13 cellular contexts compared by ENCODE assay signal in genomic region chr2:25286723-25287483, GRCh38. TPM values are rescaled to one million over a fixed set of nuclear protein-coding genes. Genes with fewer than 3 reads are reported as not detected.
DNase-seq lines count a peak whose midpoint lies in the region; ATAC-seq, FAIRE-seq and TF ChIP-seq lines count a peak whose summit lies in the region.
"Had no signal": no experiment of that assay in that cellular context is flagged by ENCODE, and none has a peak within 500 bp of the region (broad histone marks: within the 10 kb centered on the region; RNA-seq: fewer than 3 reads in every experiment).

No MANE protein-coding gene starts in this region.

- H2AFZ ChIP-seq in OCI-LY7 (ENCODE audit: low read length) (no peak overlapping the region), H1 (ENCODE audit: low read length) (no peak overlapping the region)

- no peak overlapping the region for H4K91ac ChIP-seq in H1 (replicated peaks; ENCODE audit: insufficient read length, low read length)

- no peak overlapping the region; the same call in 1 of the 2 replicates for H2BK12ac ChIP-seq in H1 (ENCODE audit: low read depth, low read length)

- no peaks in the 10 kb centered on the region for H3K79me1 ChIP-seq in H1 (ENCODE audit: low read depth, low read length)

- intact Hi-C loops in A673 (cut with micrococcal nuclease; ENCODE audit: unreplicated experiment) = no loop called here
- intact Hi-C loops in CD8-positive, alpha-beta T cell (cut with DNase I, micrococcal nuclease) = loop anchor here in 1 of 2 experiments (1.0 to 2.0 kb wide), 3 partner anchors 8 to 14 kb away; no protein-coding TSS in a partner anchor
- intact Hi-C loops in OCI-LY7 (cut with micrococcal nuclease; ENCODE audit: unreplicated experiment) = no loop called here
- intact Hi-C loops in tibial artery (cut with DNase I; ENCODE audit: low total_unique reads) = no loop called here

- no peak overlapping the region for H3K23ac ChIP-seq in H1 (ENCODE audit: insufficient read length)

- peaks cover 64% of the 10 kb centered on the region for H3K4me1 Mint-ChIP-seq in CD8-positive, alpha-beta T cell (ENCODE audit: low read depth)

- TF ChIP-seq POLR2A in H1 (IDR thresholded peaks at IDR 0.05; ENCODE audit: control extremely low read depth in 1 of 2, low read depth in 2 of 2, low read length in 2 of 2) = no peak

- H3K14ac ChIP-seq in H1 (ENCODE audit: insufficient read length) = no peak overlapping the region

- H3K9me3 ChIP-seq in A673 (ENCODE audit: low read depth, low read length, poor library complexity, severe bottlenecking) = no peaks in the 10 kb centered on the region
- no peaks in the 10 kb centered on the region for H3K9me3 ChIP-seq in CD8-positive, alpha-beta T cell (ENCODE audit: low read length)
- no peaks in the 10 kb centered on the region for H3K9me3 ChIP-seq in OCI-LY7 (ENCODE audit: low read length)
- no peaks in the 10 kb centered on the region for H3K9me3 ChIP-seq in H1 (ENCODE audit: insufficient read depth in 2 of 2, low read depth in 1 of 2, low read length in 1 of 2)
- no peaks in the 10 kb centered on the region for H3K9me3 ChIP-seq in tibial artery
- H3K9me3 ChIP-seq: ascending aorta had no signal

- H3K4me2 ChIP-seq in OCI-LY7 (ENCODE audit: low read length) = 0 out of 2 replicates have a peak overlapping the region, but pooled peaks have one; percentile 33
- H3K4me2 ChIP-seq in H1 (ENCODE audit: insufficient read depth in 1 of 2, low read depth in 2 of 2, low read length in 2 of 2) = no peak overlapping the region

- no peaks in the 10 kb centered on the region for H3K27me3 Mint-ChIP-seq in CD8-positive, alpha-beta T cell (ENCODE audit: low read depth)

- no peak for FAIRE-seq in H1 (lab: Jason Lieb, UNC)

- no peak for TF ChIP-seq CTCF in A673 (conservative IDR thresholded peaks at IDR 0.05; ENCODE audit: low read depth, low read length)
- TF ChIP-seq CTCF in CD8-positive, alpha-beta T cell (IDR thresholded peaks at IDR 0.05) = no peak
- TF ChIP-seq CTCF in OCI-LY7 (conservative IDR thresholded peaks at IDR 0.05; ENCODE audit: low read length) = no peak
- TF ChIP-seq CTCF in H1 (IDR thresholded peaks at IDR 0.05; ENCODE audit: control extremely low read depth in 1 of 3, insufficient read depth in 1 of 3, low read depth in 1 of 3, low read length in 3 of 3) = no peak
- TF ChIP-seq CTCF in tibial artery (IDR thresholded peaks at IDR 0.05) = no peak

- POLR2A ChIA-PET in A673 (lab: Charles Lee; ENCODE audit: low non-redundant PET) (no interaction called here), OCI-LY7 (lab: Charles Lee) (interaction anchor here (0.6 kb wide), 1 partner anchor 918 kb away, joined by 3 read pairs; no protein-coding TSS in a partner anchor), H1 (lab: Charles Lee; ENCODE audit: partially characterized antibody) (interaction anchor here (0.6 to 2.1 kb wide), 4 partner anchors 10 to 423 kb away, joined by 3 to 17 read pairs (median 5); no protein-coding TSS in a partner anchor)
- POLR2A ChIA-PET in CD8-positive, alpha-beta T cell (lab: Charles Lee) = interaction anchor here (1.1 to 4.0 kb wide), 10 partner anchors 8 to 75 kb away, joined by 3 to 47 read pairs (median 9); no protein-coding TSS in a partner anchor

- no peaks in the 10 kb centered on the region for H3K9me3 Mint-ChIP-seq in CD8-positive, alpha-beta T cell

- no peak overlapping the region for H3K9ac ChIP-seq in H1 (replicated peaks in 1 of 4; ENCODE audit: extremely low read depth in 1 of 4, low read depth in 3 of 4, low read length in 3 of 4)

- no peaks in the 10 kb centered on the region for H3K9me2 ChIP-seq in OCI-LY7 (ENCODE audit: insufficient read depth, low read length)

- no peak overlapping the region for H4K8ac ChIP-seq in H1 (ENCODE audit: extremely low read depth, insufficient read depth, low read length)

- peak overlapping the region; percentile 11 for H3K4me3 Mint-ChIP-seq in CD8-positive, alpha-beta T cell

- peak overlapping the region; percentile 98 for H3K27ac Mint-ChIP-seq in CD8-positive, alpha-beta T cell

- no peak overlapping the region for H3K4ac ChIP-seq in H1 (replicated peaks; ENCODE audit: insufficient read length, low read depth, low read length)

- TF ChIP-seq RAD21 in H1 (IDR thresholded peaks at IDR 0.05 in 1 of 2, conservative IDR thresholded peaks at IDR 0.05 in 1 of 2; ENCODE audit: low read depth in 2 of 2, low read length in 2 of 2) = no peak

- H4K20me1 ChIP-seq in OCI-LY7 (ENCODE audit: insufficient read depth, low read length) = no peaks in the 10 kb centered on the region
- no peaks in the 10 kb centered on the region for H4K20me1 ChIP-seq in H1 (replicated peaks in 1 of 2; ENCODE audit: control insufficient read depth in 1 of 2, insufficient read depth in 2 of 2, low read length in 2 of 2)

- CTCF ChIA-PET in A673 (lab: Charles Lee) (interaction anchor here (0.6 kb wide), 1 partner anchor 281 kb away, joined by 7 read pairs; no protein-coding TSS in a partner anchor), OCI-LY7 (lab: Charles Lee; ENCODE audit: unreplicated experiment) (no interaction called here), H1 (lab: Charles Lee; ENCODE audit: partially characterized antibody) (interaction anchor here (0.6 to 3.7 kb wide), 6 partner anchors 11 to 75 kb away, joined by 3 to 17 read pairs (median 5); no protein-coding TSS in a partner anchor)
- CTCF ChIA-PET in CD8-positive, alpha-beta T cell (lab: Charles Lee) = interaction anchor here (0.9 to 3.2 kb wide), 6 partner anchors 7 to 89 kb away, joined by 3 to 26 read pairs (median 10); no protein-coding TSS in a partner anchor

- no TSS peak for BruUV-seq in A673 (replicated peaks; lab: Mats Ljungman, UMichigan)
- BruUV-seq in OCI-LY7 (replicated peaks; lab: Mats Ljungman, UMichigan) = no TSS peak

- H3K79me2 ChIP-seq in OCI-LY7 (ENCODE audit: insufficient read depth, low read depth, low read length) = no peaks in the 10 kb centered on the region
- H3K79me2 ChIP-seq in H1 (ENCODE audit: control insufficient read depth in 1 of 2, insufficient read depth in 2 of 2, low read length in 2 of 2) = no peaks in the 10 kb centered on the region

- H3K23me2 ChIP-seq in H1 (ENCODE audit: low read depth, low read length) = no peaks in the 10 kb centered on the region

- H3K36me3 ChIP-seq in A673 (ENCODE audit: insufficient read depth, low read length, poor library complexity, severe bottlenecking) (peaks cover 8% of the 10 kb centered on the region), OCI-LY7 (ENCODE audit: insufficient read depth, low read length) (no peaks in the 10 kb centered on the region), H1 (ENCODE audit: control insufficient read depth in 2 of 4, insufficient read depth in 4 of 4, low read length in 3 of 4) (no peaks in the 10 kb centered on the region), tibial artery (peaks cover 4 to 34% (median 17%) of the 10 kb centered on the region in 3 donors)
- H3K36me3 ChIP-seq in CD8-positive, alpha-beta T cell (ENCODE audit: insufficient read depth, low read length) = peaks cover 7% of the 10 kb centered on the region

- H3K18ac ChIP-seq in H1 (ENCODE audit: extremely low read depth, low read length) = no peak overlapping the region

- H3K27ac ChIP-seq in A673 (ENCODE audit: low read depth, low read length, poor library complexity, severe bottlenecking) (peak overlapping the region; percentile 41), OCI-LY7 (ENCODE audit: low read depth, low read length, poor library complexity, severe bottlenecking) (no peak overlapping the region), H1 (ENCODE audit: low read depth, low read length) (no peak overlapping the region), tibial artery (no peak overlapping the region)
- peak overlapping the region; percentile 72 for H3K27ac ChIP-seq in CD8-positive, alpha-beta T cell (ENCODE audit: low read depth, low read length)
- H3K27ac ChIP-seq: RWPE1 had no signal

- 0 out of 2 replicates have a peak overlapping the region, but pooled peaks have one; percentile 13 for H2BK20ac ChIP-seq in H1 (ENCODE audit: low read length)

- no peak for ATAC-seq in CD8-positive, alpha-beta T cell
- ATAC-seq in GM21723 (IDR thresholded peaks at IDR 0.05; ENCODE audit: unreplicated experiment) = no peak

- H2BK120ac ChIP-seq in H1 (replicated peaks; ENCODE audit: low read depth, low read length) = no peak overlapping the region

- WGBS in H1 (ENCODE audit: extremely low coverage in 1 of 2, insufficient coverage in 1 of 2, insufficient read length in 1 of 2, insufficient replicate concordance in 2 of 2, low coverage in 1 of 2, low lambda C conversion rate in 2 of 2, missing lambda C conversion rate in 1 of 2), 2 experiments = 92% methylated on average over 11 of the region's 11 CpGs; no CpG with 5 or more reads in 1 of the 2 experiments

- H2BK5ac ChIP-seq in H1 (ENCODE audit: low read depth, low read length) = no peak overlapping the region; the same call in 1 of the 2 replicates

- no peak overlapping the region for H3K56ac ChIP-seq in H1 (replicated peaks; ENCODE audit: insufficient read length, low read depth, low read length)

- H3K4me1 ChIP-seq in A673 (ENCODE audit: insufficient read depth, low read length, poor library complexity, severe bottlenecking) (peaks cover 35% of the 10 kb centered on the region), OCI-LY7 (ENCODE audit: insufficient read depth, low read length, poor library complexity, severe bottlenecking) (peaks cover 22% of the 10 kb centered on the region), H1 (replicated peaks in 1 of 4; ENCODE audit: control insufficient read depth in 3 of 4, insufficient read depth in 4 of 4, low read length in 3 of 4) (peaks cover 0 to 11% (median 6%) of the 10 kb centered on the region in 4 experiments; a peak in 2 of 7 replicates), tibial artery (peaks cover 0 to 12% (median 7%) of the 10 kb centered on the region in 4 donors)
- H3K4me1 ChIP-seq in CD8-positive, alpha-beta T cell (ENCODE audit: insufficient read depth, low read length) = peaks cover 79% of the 10 kb centered on the region

- H3K4me3 ChIP-seq in A673 (ENCODE audit: low read depth, low read length, poor library complexity, severe bottlenecking) = no peak overlapping the region
- H3K4me3 ChIP-seq in CD8-positive, alpha-beta T cell (ENCODE audit: low read depth, low read length) = peak overlapping the region; percentile 25
- no peak overlapping the region for H3K4me3 ChIP-seq in OCI-LY7 (ENCODE audit: low read depth, low read length, poor library complexity, severe bottlenecking)
- no peak overlapping the region for H3K4me3 ChIP-seq in H1 (ENCODE audit: extremely low read depth in 1 of 4, insufficient read depth in 2 of 4, low read depth in 3 of 4, low read length in 4 of 4)
- H3K4me3 ChIP-seq in tibial artery = no peak overlapping the region
- H3K4me3 ChIP-seq: ascending aorta had no signal

- H3K27me3 ChIP-seq in A673 (replicated peaks; ENCODE audit: insufficient read depth, low read depth, low read length, poor library complexity) (no peaks in the 10 kb centered on the region), H1 (replicated peaks in 1 of 4; ENCODE audit: control insufficient read depth in 3 of 4, extremely low read depth in 1 of 4, insufficient read depth in 3 of 4, low read length in 3 of 4) (no peaks in the 10 kb centered on the region), tibial artery (no peaks in the 10 kb centered on the region)
- H3K27me3 ChIP-seq in CD8-positive, alpha-beta T cell (ENCODE audit: insufficient read depth, low read length) = no peaks in the 10 kb centered on the region
- H3K27me3 ChIP-seq: ascending aorta had no signal

- peaks cover 16% of the 10 kb centered on the region for H3K36me3 Mint-ChIP-seq in CD8-positive, alpha-beta T cell

- no peak for DNase-seq in A673 (ENCODE audit: low spot score)
- DNase-seq in CD8-positive, alpha-beta T cell = no peak
- no peak for DNase-seq in OCI-LY7 (ENCODE audit: low spot score)
- no peak for DNase-seq in H1 (ENCODE audit: low read depth in 1 of 2, low spot score in 2 of 2)
- DNase-seq in AML-193 (lab: John Stamatoyannopoulos, UW) = no peak
- no peak for DNase-seq in tibial artery
- no peak for DNase-seq in HT-29 (ENCODE audit: low spot score)
- DNase-seq: COR-L47, foreskin fibroblast, T1000 had no signal

- no peak for TF ChIP-seq EP300 in H1 (IDR thresholded peaks at IDR 0.05; ENCODE audit: borderline replicate concordance in 1 of 2, low read depth in 2 of 2, low read length in 2 of 2)

- H2AK5ac ChIP-seq in H1 (ENCODE audit: low read depth, low read length) = no peak overlapping the region

- H4K5ac ChIP-seq in H1 (ENCODE audit: insufficient read length, low read depth, low read length) = no peak overlapping the region

- peak overlapping the region; percentile 72; the same call in 1 of the 2 replicates for H2BK15ac ChIP-seq in H1 (ENCODE audit: low read length)

RNA-seq across cellular contexts. Expression of gene DNMT3A, which starts 54.8 kb away (rescaled TPM):
- total RNA-seq in A673 (2021) (109 and 123 TPM in 2 replicates), OCI-LY7 (2022) (7.2 and 7.3 TPM in 2 replicates)
- total RNA-seq in CD8-positive, alpha-beta T cell = 10 to 100 TPM; 66.6 to 67.9 TPM
- total RNA-seq in OCI-LY7 (2014; rRNA removed; shearing (Covaris generic)) = 2.6 and 2.8 TPM in 2 replicates
- 162 and 178 TPM in 2 replicates for total RNA-seq in H1 (2021; fragmentation: NEBNext Ultra II Directional; extraction: Animal tissue kit (Norgen Biotek cat#: 25700))
- 33.6 and 50.8 TPM in 2 replicates for polyA plus RNA-seq in H1 (2011; rRNA removed)
- polyA plus RNA-seq in H1 (2011; cell fraction: cytosol; rRNA removed) = 36.6 TPM
- 120 TPM for polyA plus RNA-seq in H1 (2011; cell fraction: nucleus; rRNA removed)
- polyA plus RNA-seq in H1 (2012, experiment 1 of 2) = 95.4 to 118 TPM (median 100 TPM) in 4 replicates
- polyA plus RNA-seq in H1 (2012, experiment 2 of 2) = 19.1 TPM
- 58.9 TPM for polyA plus RNA-seq in H1 (2013, experiment 1 of 2)
- polyA plus RNA-seq in H1 (2013, experiment 2 of 2) = 54.4 TPM
- 80.2 and 102 TPM in 2 replicates for polyA minus RNA-seq in H1 (2011; rRNA and poly(A)+ RNA removed)
- polyA minus RNA-seq in H1 (2011; cell fraction: cytosol; rRNA and poly(A)+ RNA removed) = 99.8 TPM
- polyA minus RNA-seq in H1 (2011; cell fraction: nucleus; rRNA and poly(A)+ RNA removed) = 85.2 TPM
- total RNA-seq in HT-29 (2014; rRNA removed; shearing (Covaris generic)) = 10.8 and 11.3 TPM in 2 replicates

Comparison
In these comparisons a context has a peak if more than half of its experiments do, and no peak if none do; other contexts are left out.
1. H3K27ac ChIP-seq: peak in A673 (single experiment) and CD8-positive, alpha-beta T cell (single experiment); none in OCI-LY7 (single experiment), H1 (single experiment) and tibial artery (0 of 2).